Comparison of ENCODE assay signal across 1 cellular context in the genomic region with DNA sequence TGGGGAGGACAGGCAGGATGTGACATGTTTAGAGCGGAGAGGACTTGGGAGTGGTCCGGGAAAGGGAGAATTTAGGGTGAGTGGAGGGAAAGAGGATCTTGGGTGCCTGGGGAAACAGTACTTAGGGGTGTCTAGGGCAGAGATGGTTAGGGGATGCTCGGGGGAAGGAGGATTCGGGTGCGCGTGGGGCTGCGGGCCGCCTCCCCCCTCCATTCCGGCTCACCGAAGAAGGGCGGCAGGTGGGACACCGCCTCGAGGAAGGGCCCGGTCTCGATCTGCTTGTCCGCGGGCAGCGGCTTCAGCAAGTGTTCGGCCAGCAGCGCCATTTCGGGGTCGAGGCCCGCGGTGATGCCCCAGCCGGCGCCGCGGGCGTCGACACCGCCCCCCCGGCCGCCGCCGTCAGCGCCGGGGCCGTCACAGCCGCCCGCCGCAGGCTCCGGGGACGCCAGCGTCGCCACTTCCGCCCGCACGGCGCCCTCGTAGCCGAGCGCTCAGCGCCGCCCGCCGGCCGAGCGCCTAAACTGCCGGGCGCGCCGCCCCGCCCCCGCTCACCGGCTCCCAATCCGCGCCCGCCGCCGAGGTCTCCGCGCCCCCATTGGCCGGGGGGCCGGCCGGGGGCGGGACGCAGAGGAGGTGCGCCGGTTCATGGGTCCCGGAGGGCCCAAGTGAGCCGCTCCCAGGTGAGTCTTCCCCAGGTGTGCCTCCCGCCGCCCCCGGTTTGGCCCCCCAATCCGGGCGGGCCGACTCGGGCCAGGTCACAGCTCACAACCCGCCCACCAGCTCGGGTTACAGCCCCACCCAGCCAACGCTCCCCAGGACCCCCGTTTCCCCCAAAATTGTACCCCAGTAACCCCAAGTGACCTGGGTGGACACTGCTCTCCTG.
A peak's percentile ranks its signal among the peaks of the same experiment; 100 is the strongest.
TF ChIP-seq lines count a peak whose summit lies in the region.

A gene with protein sequence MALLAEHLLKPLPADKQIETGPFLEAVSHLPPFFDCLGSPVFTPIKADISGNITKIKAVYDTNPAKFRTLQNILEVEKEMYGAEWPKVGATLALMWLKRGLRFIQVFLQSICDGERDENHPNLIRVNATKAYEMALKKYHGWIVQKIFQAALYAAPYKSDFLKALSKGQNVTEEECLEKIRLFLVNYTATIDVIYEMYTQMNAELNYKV (minus strand): TSS at position 493 of the 883 bp plus-strand sequence. CDS start 167 bp downstream, at position 326.

TF ChIP-seq in K562, 482 proteins besides CTCF, POLR2A, EP300 and RAD21 (continued from another document):
- TF ChIP-seq, protein P1, sequence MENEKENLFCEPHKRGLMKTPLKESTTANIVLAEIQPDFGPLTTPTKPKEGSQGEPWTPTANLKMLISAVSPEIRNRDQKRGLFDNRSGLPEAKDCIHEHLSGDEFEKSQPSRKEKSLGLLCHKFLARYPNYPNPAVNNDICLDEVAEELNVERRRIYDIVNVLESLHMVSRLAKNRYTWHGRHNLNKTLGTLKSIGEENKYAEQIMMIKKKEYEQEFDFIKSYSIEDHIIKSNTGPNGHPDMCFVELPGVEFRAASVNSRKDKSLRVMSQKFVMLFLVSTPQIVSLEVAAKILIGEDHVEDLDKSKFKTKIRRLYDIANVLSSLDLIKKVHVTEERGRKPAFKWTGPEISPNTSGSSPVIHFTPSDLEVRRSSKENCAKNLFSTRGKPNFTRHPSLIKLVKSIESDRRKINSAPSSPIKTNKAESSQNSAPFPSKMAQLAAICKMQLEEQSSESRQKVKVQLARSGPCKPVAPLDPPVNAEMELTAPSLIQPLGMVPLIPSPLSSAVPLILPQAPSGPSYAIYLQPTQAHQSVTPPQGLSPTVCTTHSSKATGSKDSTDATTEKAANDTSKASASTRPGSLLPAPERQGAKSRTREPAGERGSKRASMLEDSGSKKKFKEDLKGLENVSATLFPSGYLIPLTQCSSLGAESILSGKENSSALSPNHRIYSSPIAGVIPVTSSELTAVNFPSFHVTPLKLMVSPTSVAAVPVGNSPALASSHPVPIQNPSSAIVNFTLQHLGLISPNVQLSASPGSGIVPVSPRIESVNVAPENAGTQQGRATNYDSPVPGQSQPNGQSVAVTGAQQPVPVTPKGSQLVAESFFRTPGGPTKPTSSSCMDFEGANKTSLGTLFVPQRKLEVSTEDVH (IDR thresholded peaks at IDR 0.05; ENCODE audit: low read depth, partially characterized antibody): no peak
- peak; percentile 36; the same call in 1 of the 2 replicates for TF ChIP-seq EGR1 (conservative IDR thresholded peaks at IDR 0.05)
- TF ChIP-seq RBBP5 (IDR thresholded peaks at IDR 0.05; ENCODE audit: borderline replicate concordance, insufficient read depth, low read length, poor library complexity, severe bottlenecking): peak; percentile 45
- peak; percentile 99 for TF ChIP-seq RBM25 (IDR thresholded peaks at IDR 0.05; ENCODE audit: low read depth, low read length, severe bottlenecking)
- TF ChIP-seq, protein P2, sequence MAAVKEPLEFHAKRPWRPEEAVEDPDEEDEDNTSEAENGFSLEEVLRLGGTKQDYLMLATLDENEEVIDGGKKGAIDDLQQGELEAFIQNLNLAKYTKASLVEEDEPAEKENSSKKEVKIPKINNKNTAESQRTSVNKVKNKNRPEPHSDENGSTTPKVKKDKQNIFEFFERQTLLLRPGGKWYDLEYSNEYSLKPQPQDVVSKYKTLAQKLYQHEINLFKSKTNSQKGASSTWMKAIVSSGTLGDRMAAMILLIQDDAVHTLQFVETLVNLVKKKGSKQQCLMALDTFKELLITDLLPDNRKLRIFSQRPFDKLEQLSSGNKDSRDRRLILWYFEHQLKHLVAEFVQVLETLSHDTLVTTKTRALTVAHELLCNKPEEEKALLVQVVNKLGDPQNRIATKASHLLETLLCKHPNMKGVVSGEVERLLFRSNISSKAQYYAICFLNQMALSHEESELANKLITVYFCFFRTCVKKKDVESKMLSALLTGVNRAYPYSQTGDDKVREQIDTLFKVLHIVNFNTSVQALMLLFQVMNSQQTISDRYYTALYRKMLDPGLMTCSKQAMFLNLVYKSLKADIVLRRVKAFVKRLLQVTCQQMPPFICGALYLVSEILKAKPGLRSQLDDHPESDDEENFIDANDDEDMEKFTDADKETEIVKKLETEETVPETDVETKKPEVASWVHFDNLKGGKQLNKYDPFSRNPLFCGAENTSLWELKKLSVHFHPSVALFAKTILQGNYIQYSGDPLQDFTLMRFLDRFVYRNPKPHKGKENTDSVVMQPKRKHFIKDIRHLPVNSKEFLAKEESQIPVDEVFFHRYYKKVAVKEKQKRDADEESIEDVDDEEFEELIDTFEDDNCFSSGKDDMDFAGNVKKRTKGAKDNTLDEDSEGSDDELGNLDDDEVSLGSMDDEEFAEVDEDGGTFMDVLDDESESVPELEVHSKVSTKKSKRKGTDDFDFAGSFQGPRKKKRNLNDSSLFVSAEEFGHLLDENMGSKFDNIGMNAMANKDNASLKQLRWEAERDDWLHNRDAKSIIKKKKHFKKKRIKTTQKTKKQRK (IDR thresholded peaks at IDR 0.05; ENCODE audit: borderline replicate concordance, low read depth, low read length): no peak
- no peak for TF ChIP-seq ZNF551 (CRISPR knock-in tag; IDR thresholded peaks at IDR 0.05)
- no peak for TF ChIP-seq SAFB2 (IDR thresholded peaks at IDR 0.05; ENCODE audit: borderline replicate concordance, low read depth, low read length, severe bottlenecking)
- TF ChIP-seq ATF1 (CRISPR knock-in tag; IDR thresholded peaks at IDR 0.05): no peak
- peak; percentile 47; the same call in 1 of the 2 replicates for TF ChIP-seq ATF1 (tag; IDR thresholded peaks at IDR 0.05)
- TF ChIP-seq, protein P3, sequence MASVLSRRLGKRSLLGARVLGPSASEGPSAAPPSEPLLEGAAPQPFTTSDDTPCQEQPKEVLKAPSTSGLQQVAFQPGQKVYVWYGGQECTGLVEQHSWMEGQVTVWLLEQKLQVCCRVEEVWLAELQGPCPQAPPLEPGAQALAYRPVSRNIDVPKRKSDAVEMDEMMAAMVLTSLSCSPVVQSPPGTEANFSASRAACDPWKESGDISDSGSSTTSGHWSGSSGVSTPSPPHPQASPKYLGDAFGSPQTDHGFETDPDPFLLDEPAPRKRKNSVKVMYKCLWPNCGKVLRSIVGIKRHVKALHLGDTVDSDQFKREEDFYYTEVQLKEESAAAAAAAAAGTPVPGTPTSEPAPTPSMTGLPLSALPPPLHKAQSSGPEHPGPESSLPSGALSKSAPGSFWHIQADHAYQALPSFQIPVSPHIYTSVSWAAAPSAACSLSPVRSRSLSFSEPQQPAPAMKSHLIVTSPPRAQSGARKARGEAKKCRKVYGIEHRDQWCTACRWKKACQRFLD (CRISPR knock-in tag; IDR thresholded peaks at IDR 0.05): peak; percentile 37; the same call in 1 of the 2 replicates
- no peak for TF ChIP-seq ARNT (IDR thresholded peaks at IDR 0.05)
- TF ChIP-seq MCM7 (IDR thresholded peaks at IDR 0.05): no peak
- 0 out of 2 replicates have a peak, but pooled peaks have one; percentile 19 for TF ChIP-seq FOXP1 (CRISPR knock-in tag; IDR thresholded peaks at IDR 0.05)
- peak; percentile 61 for TF ChIP-seq SP2 (IDR thresholded peaks at IDR 0.05; ENCODE audit: extremely low read depth, low read depth, low read length, poor library complexity, severe bottlenecking)
- no peak for TF ChIP-seq NELFE (IDR thresholded peaks at IDR 0.05; ENCODE audit: insufficient read depth, insufficient read length)
- TF ChIP-seq DPF2 (IDR thresholded peaks at IDR 0.05): no peak
- peak; percentile 83 for TF ChIP-seq FOS (IDR thresholded peaks at IDR 0.05; ENCODE audit: extremely low read depth, insufficient read length)
- TF ChIP-seq SRF (CRISPR knock-in tag; IDR thresholded peaks at IDR 0.05): no peak
- TF ChIP-seq, protein P4, sequence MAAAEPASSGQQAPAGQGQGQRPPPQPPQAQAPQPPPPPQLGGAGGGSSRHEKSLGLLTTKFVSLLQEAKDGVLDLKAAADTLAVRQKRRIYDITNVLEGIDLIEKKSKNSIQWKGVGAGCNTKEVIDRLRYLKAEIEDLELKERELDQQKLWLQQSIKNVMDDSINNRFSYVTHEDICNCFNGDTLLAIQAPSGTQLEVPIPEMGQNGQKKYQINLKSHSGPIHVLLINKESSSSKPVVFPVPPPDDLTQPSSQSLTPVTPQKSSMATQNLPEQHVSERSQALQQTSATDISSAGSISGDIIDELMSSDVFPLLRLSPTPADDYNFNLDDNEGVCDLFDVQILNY (CRISPR knock-in tag; IDR thresholded peaks at IDR 0.05): 0 out of 2 replicates have a peak, but pooled peaks have one; percentile 40
- TF ChIP-seq SRSF1 (IDR thresholded peaks at IDR 0.05; ENCODE audit: low read depth, low read length): no peak
- TF ChIP-seq SMAD4 (CRISPR knock-in tag; conservative IDR thresholded peaks at IDR 0.05): peak; percentile 84; the same call in 1 of the 2 replicates
- no peak for TF ChIP-seq TCF3 (CRISPR knock-in tag; IDR thresholded peaks at IDR 0.05)
- TF ChIP-seq HDAC1 (IDR thresholded peaks at IDR 0.05): peak in 1 of 2 experiments; percentile 58; a peak in 2 of 4 replicates
